ENCODE assay signal across 14 cellular contexts in the genomic region with DNA sequence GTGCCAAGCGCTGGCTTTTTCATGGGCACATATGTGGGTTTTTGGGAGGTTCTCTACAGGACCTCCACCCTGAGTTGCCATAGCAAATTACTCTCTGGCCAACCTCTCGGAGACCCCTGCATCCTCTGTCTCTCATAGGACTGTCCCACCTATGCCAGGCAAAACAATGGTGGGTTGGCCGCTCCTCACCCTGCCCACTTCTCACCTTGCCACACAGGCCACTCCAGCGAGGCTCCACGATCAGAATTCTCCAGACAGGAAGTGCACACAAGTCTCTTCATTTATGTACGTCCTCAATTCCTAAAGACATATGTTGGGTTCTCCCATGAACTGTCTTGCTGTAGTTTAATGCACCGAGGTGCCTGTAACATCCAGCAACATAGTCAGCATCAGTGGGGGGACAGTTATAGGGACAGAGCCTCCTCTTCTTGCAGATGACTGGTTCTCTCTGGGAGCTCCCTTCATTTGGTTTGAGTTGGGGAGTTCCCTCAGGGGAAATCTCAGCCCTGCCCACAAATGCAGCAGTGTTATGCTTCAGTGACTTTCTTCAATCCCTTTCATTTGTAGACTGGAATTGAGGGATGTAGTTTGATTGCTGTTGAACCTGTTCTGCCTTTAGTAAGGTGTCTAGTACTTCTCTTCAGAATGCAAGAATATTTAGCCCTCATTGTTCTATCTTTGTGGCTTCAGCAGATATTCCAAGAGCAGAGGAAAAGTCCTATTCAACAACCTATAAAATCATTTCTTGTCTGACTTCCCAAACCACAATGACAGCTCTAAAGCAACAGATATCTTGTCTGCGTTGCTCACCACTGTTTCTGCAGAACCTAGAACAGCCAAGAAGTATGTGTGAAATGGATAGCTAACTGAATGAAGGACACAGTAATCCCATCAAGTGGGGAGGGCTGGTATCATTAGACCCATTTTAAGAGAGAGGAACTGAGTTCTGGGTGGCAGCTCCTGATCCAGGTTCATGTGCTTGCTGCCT. TPM values are rescaled to one million over a fixed set of nuclear protein-coding genes. Genes with fewer than 3 reads are reported as not detected.
DNase-seq lines count a peak whose midpoint lies in the region; ATAC-seq, FAIRE-seq and TF ChIP-seq lines count a peak whose summit lies in the region.
"Had no signal": no experiment of that assay in that cellular context is flagged by ENCODE, and none has a peak within 500 bp of the region (broad histone marks: within the 10 kb centered on the region; RNA-seq: fewer than 3 reads in every experiment).

No MANE protein-coding gene starts in this region.

- H3K9ac ChIP-seq in PC-3 (ENCODE audit: low read length), result no peak overlapping the region

- POLR2A ChIA-PET in PC-3 (lab: Charles Lee; ENCODE audit: unreplicated experiment), result interaction anchor here (0.6 to 0.7 kb wide), 2 partner anchors 30 to 71 kb away, joined by 3 read pairs; no protein-coding TSS in a partner anchor

- TF ChIP-seq POLR2A in esophagus squamous epithelium (IDR thresholded peaks at IDR 0.05), result no peak

- H3K4me3 Mint-ChIP-seq in activated naive CD8-positive, alpha-beta T cell, result peak overlapping the region; percentile 8
- H3K4me3 Mint-ChIP-seq in activated naive CD8-positive, alpha-beta T cell treated with anti-CD3 and anti-CD28 coated beads, Interleukin-2, amount 50 U/mL, for 24 hours, result no peak overlapping the region
- H3K4me3 Mint-ChIP-seq in activated T-helper 17 cell treated with anti-CD3 and anti-CD28 coated beads, Interleukin-2, amount 50 U/mL, for 72 hours, result no peak overlapping the region

- WGBS in esophagus squamous epithelium, 2 donors, result 39 to 60% methylated on average over 8 of the region's 8 CpGs

- H3K4me1 Mint-ChIP-seq in activated naive CD8-positive, alpha-beta T cell (ENCODE audit: low read depth), result peaks cover 60% of the 10 kb centered on the region
- H3K4me1 Mint-ChIP-seq in activated naive CD8-positive, alpha-beta T cell treated with anti-CD3 and anti-CD28 coated beads, Interleukin-2, amount 50 U/mL, for 24 hours, result peaks cover 72% of the 10 kb centered on the region
- H3K4me1 Mint-ChIP-seq in activated T-helper 17 cell treated with anti-CD3 and anti-CD28 coated beads, Interleukin-2, amount 50 U/mL, for 72 hours, result peaks cover 32% of the 10 kb centered on the region

- ATAC-seq in activated naive CD8-positive, alpha-beta T cell treated with anti-CD3 and anti-CD28 coated beads, Interleukin-2, amount 50 U/mL, for 24 hours, result no peak
- ATAC-seq in PC-3, result no peak
- ATAC-seq in HG03175 (IDR thresholded peaks at IDR 0.05; ENCODE audit: unreplicated experiment), result no peak
- ATAC-seq in HG03457 (IDR thresholded peaks at IDR 0.05; ENCODE audit: unreplicated experiment), result no peak
- no peak for ATAC-seq in activated T-helper 17 cell treated with anti-CD3 and anti-CD28 coated beads, Interleukin-2, amount 50 U/mL, for 72 hours (replicated peaks)
- ATAC-seq: Right ventricle myocardium inferior, sciatic nerve had no signal

- H3K27me3 ChIP-seq in PC-3 (ENCODE audit: low read length), result no peaks in the 10 kb centered on the region
- peaks cover 0 to 14% (median 0%) of the 10 kb centered on the region in 4 donors for H3K27me3 ChIP-seq in esophagus squamous epithelium
- H3K27me3 ChIP-seq: vagina had no signal

- FAIRE-seq in urothelium cell line (lab: Jason Lieb, UNC), result peak; percentile 46
- FAIRE-seq: frontal cortex had no signal

- H3K36me3 Mint-ChIP-seq in activated naive CD8-positive, alpha-beta T cell, result no peaks in the 10 kb centered on the region
- H3K36me3 Mint-ChIP-seq in activated naive CD8-positive, alpha-beta T cell treated with anti-CD3 and anti-CD28 coated beads, Interleukin-2, amount 50 U/mL, for 24 hours (ENCODE audit: low read depth), result no peaks in the 10 kb centered on the region
- no peaks in the 10 kb centered on the region for H3K36me3 Mint-ChIP-seq in activated T-helper 17 cell treated with anti-CD3 and anti-CD28 coated beads, Interleukin-2, amount 50 U/mL, for 72 hours (ENCODE audit: low read depth)

- BruUV-seq in PC-3 (replicated peaks; lab: Mats Ljungman, UMichigan), result no TSS peak

- H3K4me3 ChIP-seq in PC-3 (ENCODE audit: low read length) (no peak overlapping the region), esophagus squamous epithelium (no peak overlapping the region)
- H3K4me3 ChIP-seq: cardiac muscle cell, vagina had no signal

- H3K4me1 ChIP-seq in PC-3 (ENCODE audit: insufficient read depth, low read length), result peaks cover 72% of the 10 kb centered on the region
- peaks cover 72 to 98% (median 83%) of the 10 kb centered on the region in 3 donors for H3K4me1 ChIP-seq in esophagus squamous epithelium

- no peak overlapping the region for H2AFZ ChIP-seq in PC-3 (ENCODE audit: low read length)

- H3K36me3 ChIP-seq in PC-3 (ENCODE audit: low read depth, low read length) (no peaks in the 10 kb centered on the region), esophagus squamous epithelium (no peaks in the 10 kb centered on the region)
- H3K36me3 ChIP-seq: cardiac muscle cell, vagina had no signal

- no peaks in the 10 kb centered on the region for H3K27me3 Mint-ChIP-seq in activated naive CD8-positive, alpha-beta T cell
- peaks cover 35% of the 10 kb centered on the region for H3K27me3 Mint-ChIP-seq in activated naive CD8-positive, alpha-beta T cell treated with anti-CD3 and anti-CD28 coated beads, Interleukin-2, amount 50 U/mL, for 24 hours
- peaks cover 6% of the 10 kb centered on the region for H3K27me3 Mint-ChIP-seq in activated T-helper 17 cell treated with anti-CD3 and anti-CD28 coated beads, Interleukin-2, amount 50 U/mL, for 72 hours

- H3K27ac Mint-ChIP-seq in activated naive CD8-positive, alpha-beta T cell, result no peak overlapping the region
- H3K27ac Mint-ChIP-seq in activated naive CD8-positive, alpha-beta T cell treated with anti-CD3 and anti-CD28 coated beads, Interleukin-2, amount 50 U/mL, for 24 hours, result no peak overlapping the region
- H3K27ac Mint-ChIP-seq in activated T-helper 17 cell treated with anti-CD3 and anti-CD28 coated beads, Interleukin-2, amount 50 U/mL, for 72 hours, result no peak overlapping the region

- DNase-seq in activated naive CD8-positive, alpha-beta T cell treated with anti-CD3 and anti-CD28 coated beads, Interleukin-2, amount 50 U/mL, for 24 hours, result no peak
- DNase-seq in PC-3 (peak; percentile 65), esophagus squamous epithelium (lab: John Stamatoyannopoulos, UW) (no peak), urothelium cell line (ENCODE audit: low spot score) (no peak)
- DNase-seq: NCI-H2081 had no signal

- peaks cover 11% of the 10 kb centered on the region for H3K79me2 ChIP-seq in PC-3 (ENCODE audit: low read length)

- peak overlapping the region; percentile 20 for H3K4me2 ChIP-seq in PC-3 (ENCODE audit: low read length)

- CTCF ChIA-PET in PC-3 (lab: Charles Lee), result no interaction called here

- no peaks in the 10 kb centered on the region for H3K9me3 Mint-ChIP-seq in activated naive CD8-positive, alpha-beta T cell (ENCODE audit: low read depth)
- H3K9me3 Mint-ChIP-seq in activated naive CD8-positive, alpha-beta T cell treated with anti-CD3 and anti-CD28 coated beads, Interleukin-2, amount 50 U/mL, for 24 hours, result no peaks in the 10 kb centered on the region
- H3K9me3 Mint-ChIP-seq in activated T-helper 17 cell treated with anti-CD3 and anti-CD28 coated beads, Interleukin-2, amount 50 U/mL, for 72 hours, result no peaks in the 10 kb centered on the region

- no peaks in the 10 kb centered on the region for H3K9me3 ChIP-seq in PC-3 (ENCODE audit: low read length)
- H3K9me3 ChIP-seq in esophagus squamous epithelium, result no peaks in the 10 kb centered on the region
- H3K9me3 ChIP-seq: vagina had no signal

- no peaks in the 10 kb centered on the region for H3K9me2 ChIP-seq in PC-3 (replicated peaks; ENCODE audit: low read length)

- no peaks in the 10 kb centered on the region for H4K20me1 ChIP-seq in PC-3 (ENCODE audit: low read length)

- TF ChIP-seq CTCF in PC-3 (conservative IDR thresholded peaks at IDR 0.05; ENCODE audit: low read depth, low read length) (no peak), esophagus squamous epithelium (IDR thresholded peaks at IDR 0.05) (no peak)

- H3K27ac ChIP-seq in PC-3 (ENCODE audit: low read length) (0 out of 2 replicates have a peak overlapping the region, but pooled peaks have one; percentile 16), esophagus squamous epithelium (peak overlapping the region; percentile 39 to 78 (median 62))
- H3K27ac ChIP-seq: cardiac muscle cell, vagina had no signal

- intact Hi-C loops in PC-3 (cut with micrococcal nuclease) (loop anchor here (5.0 kb wide), 1 partner anchor 123 kb away; the partner anchor contains the start of genes ISCA2 and NPC2), esophagus squamous epithelium (cut with DNase I) (no loop called here)

- H3F3A ChIP-seq in PC-3 (ENCODE audit: low read length, unreplicated experiment), result peaks cover 7% of the 10 kb centered on the region

RNA-seq across cellular contexts. Expression of gene LTBP2, which starts 2.8 kb away (rescaled TPM):
- total RNA-seq in PC-3 (2014; rRNA removed) (17.4 and 18.1 TPM in 2 replicates), esophagus squamous epithelium (10 to 100 TPM; 10.3 to 41.6 (median 17.0) TPM)
- under 1 TPM in 1 of 2 donors, not detected in 1; 0.03 TPM for total RNA-seq in activated T-helper 17 cell treated with anti-CD3 and anti-CD28 coated beads, Interleukin-2, amount 50 U/mL, for 72 hours

Comparison
In these comparisons a context has a peak if more than half of its experiments do, and no peak if none do; other contexts are left out.
1. RNA of gene LTBP2, which starts 2.8 kb away (total RNA-seq): 10.3 to 41.6 TPM in esophagus squamous epithelium and 17.4 to 18.1 TPM in PC-3; 0.03 TPM in activated T-helper 17 cell treated with anti-CD3 and anti-CD28 coated beads, Interleukin-2, amount 50 U/mL, for 72 hours; every median in the first group is over 10 times any median in the second.